ENCODE assay signal across 8 cellular contexts in the genomic region with DNA sequence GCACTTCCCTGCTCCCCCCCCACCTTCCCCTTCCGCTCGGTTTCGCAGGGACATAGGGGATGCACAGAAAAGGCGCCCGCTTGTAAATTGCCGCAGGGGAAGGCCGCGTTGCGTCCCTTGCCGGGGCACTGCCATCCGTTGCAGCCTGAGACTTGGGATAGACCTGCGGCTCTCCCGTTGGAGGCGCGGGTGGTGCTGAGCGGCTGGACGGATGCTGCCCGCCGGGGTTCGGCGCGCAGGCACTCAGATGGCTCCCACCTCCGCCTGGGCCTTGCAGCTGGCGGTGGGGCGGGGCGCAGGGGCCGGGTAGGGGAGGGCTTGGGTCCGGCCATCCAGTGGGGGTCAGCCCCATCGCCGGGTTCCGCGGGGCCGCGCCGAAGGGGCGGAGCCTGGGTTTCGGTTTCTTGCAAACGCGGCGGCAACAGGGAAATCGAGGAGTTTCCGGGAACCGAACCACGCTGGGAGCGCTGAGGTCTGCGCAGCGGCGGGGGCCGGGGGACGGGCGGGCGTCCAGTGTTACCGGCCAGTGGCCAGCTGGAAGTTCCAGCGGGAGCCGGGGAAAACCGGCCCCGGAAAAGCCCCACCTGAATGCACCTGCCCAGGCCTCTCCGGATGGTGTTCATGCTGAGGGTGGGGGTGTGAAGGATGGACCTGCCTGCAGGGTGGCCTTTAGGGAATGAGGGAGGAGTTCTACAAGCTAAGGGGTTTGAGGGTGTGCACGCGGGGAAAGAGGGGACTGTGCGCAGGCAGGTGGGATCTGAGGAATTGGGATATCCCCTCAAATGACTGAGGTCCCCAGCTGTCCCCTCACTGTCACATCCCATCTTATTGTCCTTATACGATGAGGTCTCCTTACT. TPM values are rescaled to one million over a fixed set of nuclear protein-coding genes. Genes with fewer than 3 reads are reported as not detected.
A peak's percentile ranks its signal among the peaks of the same experiment; 100 is the strongest.
DNase-seq lines count a peak whose midpoint lies in the region; ATAC-seq and TF ChIP-seq lines count a peak whose summit lies in the region.

No MANE protein-coding gene starts in this region.

- H2AFZ ChIP-seq in DND-41 (ENCODE audit: low read depth, low read length), result peak overlapping the region; percentile 49; the same call in 1 of the 2 replicates
- peak overlapping the region; percentile 76 for H2AFZ ChIP-seq in hepatocyte

- H3K27me3 ChIP-seq in DND-41 (ENCODE audit: insufficient read depth, low read length, poor library complexity) (no peaks in the 10 kb centered on the region), HUES48 (ENCODE audit: control insufficient read depth, insufficient read depth, low read length) (peaks cover 22% of the 10 kb centered on the region), hepatocyte (no peaks in the 10 kb centered on the region)

- H3K79me2 ChIP-seq in DND-41 (ENCODE audit: insufficient read depth, low read length) (peaks cover 29% of the 10 kb centered on the region), hepatocyte (no peaks in the 10 kb centered on the region)

- in situ Hi-C loops in astrocyte of the spinal cord (cut with HindIII; ENCODE audit: low sequenced_read_pairs), result no loop called here

- H3K9ac ChIP-seq in DND-41 (ENCODE audit: low read depth, low read length), result peak overlapping the region; percentile 68
- H3K9ac ChIP-seq in HUES48 (ENCODE audit: low read depth, low read length), result peak overlapping the region; percentile 64

- 4% methylated on average over 57 of the region's 62 CpGs for WGBS in hepatocyte (ENCODE audit: low lambda C conversion rate, missing lambda C conversion rate)

- H3K36me3 ChIP-seq in DND-41 (ENCODE audit: insufficient read depth, low read length) (no peaks in the 10 kb centered on the region), HUES48 (ENCODE audit: control insufficient read depth, insufficient read depth, low read length) (no peaks in the 10 kb centered on the region), hepatocyte (replicated peaks; ENCODE audit: insufficient read depth, low read depth) (no peaks in the 10 kb centered on the region)

- no peak for TF ChIP-seq CTCF in DND-41 (IDR thresholded peaks at IDR 0.05; ENCODE audit: borderline replicate concordance, extremely low read depth, low read length, poor library complexity, severe bottlenecking)
- no peak for TF ChIP-seq CTCF in astrocyte of the spinal cord (IDR thresholded peaks at IDR 0.05; ENCODE audit: low read depth, low read length)
- TF ChIP-seq CTCF in hepatocyte (IDR thresholded peaks at IDR 0.05; ENCODE audit: poor library complexity), result no peak

- peak overlapping the region; percentile 73 for H3K4me2 ChIP-seq in DND-41 (ENCODE audit: insufficient read depth, low read length)
- peak overlapping the region; percentile 88 for H3K4me2 ChIP-seq in hepatocyte

- peaks cover 45% of the 10 kb centered on the region for H3K4me1 ChIP-seq in DND-41 (ENCODE audit: insufficient read depth, low read length)
- H3K4me1 ChIP-seq in HUES48 (ENCODE audit: control insufficient read depth, insufficient read depth, low read length), result peaks cover 17% of the 10 kb centered on the region
- peaks cover 26% of the 10 kb centered on the region for H3K4me1 ChIP-seq in hepatocyte (ENCODE audit: insufficient read depth)

- DNase-seq in DND-41 (peak; percentile 55), SKM-1 treated with dmso at 0.1 percent for 144 hours (lab: John Stamatoyannopoulos, UW; ENCODE audit: unreplicated experiment) (peak; percentile 48), astrocyte of the spinal cord (ENCODE audit: low read depth, low spot score) (peak; percentile 92), hepatocyte (ENCODE audit: low spot score) (peak; percentile 94), pulmonary artery endothelial cell (ENCODE audit: low read depth, low spot score) (peak; percentile 54)

- ATAC-seq in DND-41 (ENCODE audit: insufficient read depth, low read depth) (peak; percentile 2; the same call in 2 of the 3 replicates), GM21367 (IDR thresholded peaks at IDR 0.05; ENCODE audit: unreplicated experiment) (peak; percentile 36), HG03469 (IDR thresholded peaks at IDR 0.05; ENCODE audit: unreplicated experiment) (no peak)

- H3K9me2 ChIP-seq in hepatocyte (replicated peaks; ENCODE audit: insufficient read depth), result no peaks in the 10 kb centered on the region

- H3K4me3 ChIP-seq in DND-41 (ENCODE audit: low read depth in 1 of 2, low read length in 2 of 2) (peak overlapping the region in 1 of 2 experiments; percentile 55; a peak in 3 of 4 replicates), HUES48 (ENCODE audit: low read depth, low read length) (peak overlapping the region; percentile 95), astrocyte of the spinal cord (ENCODE audit: low read depth, low read length) (peak overlapping the region; percentile 51), hepatocyte (peak overlapping the region; percentile 49)

- no peaks in the 10 kb centered on the region for H3K9me3 ChIP-seq in DND-41 (ENCODE audit: insufficient read depth, low read length, severe bottlenecking)
- H3K9me3 ChIP-seq in HUES48 (ENCODE audit: control insufficient read depth, insufficient read depth, low read length), result no peaks in the 10 kb centered on the region
- no peaks in the 10 kb centered on the region for H3K9me3 ChIP-seq in hepatocyte (ENCODE audit: low read depth)

- H3K27ac ChIP-seq in DND-41 (ENCODE audit: low read length) (peak overlapping the region; percentile 88), HUES48 (ENCODE audit: low read depth, low read length) (peak overlapping the region; percentile 46), hepatocyte (peak overlapping the region; percentile 95)

- no peaks in the 10 kb centered on the region for H4K20me1 ChIP-seq in DND-41 (ENCODE audit: insufficient read depth, low read length)
- no peaks in the 10 kb centered on the region for H4K20me1 ChIP-seq in hepatocyte (ENCODE audit: insufficient read depth, poor library complexity, severe bottlenecking)

RNA-seq across cellular contexts. Expression of a gene that starts 6.3 kb away (rescaled TPM):
- 25.6 and 30.9 TPM in 2 replicates for total RNA-seq in hepatocyte
- polyA plus RNA-seq in hepatocyte, result 35.8 and 44.8 TPM in 2 replicates
- total RNA-seq in pulmonary artery endothelial cell, result 10.1 and 16.4 TPM in 2 replicates

RNA-seq across cellular contexts. Expression of a gene that starts 46.5 kb away (rescaled TPM):
- total RNA-seq in hepatocyte, result not detected in 2 replicates
- polyA plus RNA-seq in hepatocyte, result not detected in 2 replicates
- total RNA-seq in pulmonary artery endothelial cell, result not detected in 2 replicates

RNA-seq across cellular contexts. Expression of a gene that starts 59.9 kb away (rescaled TPM):
- total RNA-seq in hepatocyte, result 28.1 and 33.4 TPM in 2 replicates
- 27.0 and 34.3 TPM in 2 replicates for polyA plus RNA-seq in hepatocyte
- total RNA-seq in pulmonary artery endothelial cell, result 13.1 and 22.9 TPM in 2 replicates
